Comparison of ENCODE assay signal across 2 cellular contexts in the genomic region with DNA sequence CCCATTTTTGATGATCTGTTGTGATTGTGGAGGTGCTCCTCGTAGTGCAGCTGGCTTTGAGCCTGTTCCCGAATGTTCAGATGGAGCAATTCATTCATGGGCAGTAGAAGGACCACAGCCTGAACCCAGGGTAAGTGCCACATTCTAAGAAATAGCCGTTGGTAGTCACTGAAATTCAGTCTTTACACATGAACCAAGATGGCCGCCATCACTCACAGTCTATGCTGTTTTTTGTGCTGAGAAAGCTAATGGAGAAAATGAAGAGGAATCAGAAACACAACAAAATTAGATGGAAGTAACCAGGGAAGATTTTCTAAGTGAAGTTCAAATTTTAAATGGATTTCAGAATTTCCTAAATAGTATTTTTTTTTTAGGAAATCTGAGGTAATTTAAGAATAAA.
TF ChIP-seq lines count a peak whose summit lies in the region.

No MANE protein-coding gene starts in this region.

TF ChIP-seq in HepG2, 621 proteins besides CTCF, POLR2A, EP300 and RAD21:
- TF ChIP-seq, protein P1, sequence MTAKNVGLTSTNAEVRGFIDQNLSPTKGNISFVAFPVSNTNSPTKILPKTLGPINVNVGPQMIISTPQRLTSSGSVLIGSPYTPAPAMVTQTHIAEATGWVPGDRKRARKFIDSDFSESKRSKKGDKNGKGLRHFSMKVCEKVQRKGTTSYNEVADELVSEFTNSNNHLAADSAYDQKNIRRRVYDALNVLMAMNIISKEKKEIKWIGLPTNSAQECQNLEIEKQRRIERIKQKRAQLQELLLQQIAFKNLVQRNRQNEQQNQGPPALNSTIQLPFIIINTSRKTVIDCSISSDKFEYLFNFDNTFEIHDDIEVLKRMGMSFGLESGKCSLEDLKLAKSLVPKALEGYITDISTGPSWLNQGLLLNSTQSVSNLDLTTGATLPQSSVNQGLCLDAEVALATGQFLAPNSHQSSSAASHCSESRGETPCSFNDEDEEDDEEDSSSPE (CRISPR knock-in tag; IDR thresholded peaks at IDR 0.05) = no peak
- TF ChIP-seq YY1 (IDR thresholded peaks at IDR 0.05; ENCODE audit: insufficient read depth, insufficient replicate concordance, low read depth, low read length) = peak; percentile 46

TF ChIP-seq in K562, 482 proteins besides CTCF, POLR2A, EP300 and RAD21:
- TF ChIP-seq CXXC5 (CRISPR knock-in tag; IDR thresholded peaks at IDR 0.05) (no peak), YY1 (IDR thresholded peaks at IDR 0.05; ENCODE audit: borderline replicate concordance in 1 of 3, control insufficient read depth in 1 of 3, extremely low read depth in 1 of 3, insufficient read depth in 3 of 3, insufficient read length in 1 of 3, insufficient replicate concordance in 2 of 3, low read depth in 1 of 3, low read length in 2 of 3) (peak in 1 of 3 experiments; percentile 74)
